Comparison of ENCODE assay signal across 31 cellular contexts in genomic region chr16:67442581-67443255, GRCh38. TPM values are rescaled to one million over a fixed set of nuclear protein-coding genes. Genes with fewer than 3 reads are reported as not detected.
DNase-seq lines count a peak whose midpoint lies in the region; ATAC-seq and TF ChIP-seq lines count a peak whose summit lies in the region.
"Had no signal": no experiment of that assay in that cellular context is flagged by ENCODE, and none has a peak within 500 bp of the region (broad histone marks: within the 10 kb centered on the region; RNA-seq: fewer than 3 reads in every experiment).

No MANE protein-coding gene starts in this region.

- H3K79me2 ChIP-seq in Karpas-422 (ENCODE audit: low read length): no peaks in the 10 kb centered on the region

- no peaks in the 10 kb centered on the region for H3K9me3 ChIP-seq in left ventricle myocardium inferior (replicated peaks)
- no peaks in the 10 kb centered on the region for H3K9me3 ChIP-seq in mucosa of rectum (ENCODE audit: control insufficient read depth in 2 of 2, low read length in 2 of 2)
- no peaks in the 10 kb centered on the region for H3K9me3 ChIP-seq in spleen
- H3K9me3 ChIP-seq in Karpas-422 (ENCODE audit: low read length): no peaks in the 10 kb centered on the region
- H3K9me3 ChIP-seq: tibial artery had no signal

- H3K9ac ChIP-seq in mucosa of rectum (ENCODE audit: low read depth in 1 of 2, low read length in 2 of 2) (peak overlapping the region; percentile 54 to 85), Karpas-422 (ENCODE audit: low read length) (no peak overlapping the region)
- H3K9ac ChIP-seq: GM23248 had no signal

- 73 to 90% (median 81%) methylated on average over 8 to 13 of the region's 13 CpGs for WGBS in spleen, 5 donors

- no peak for DNase-seq in left ventricle myocardium inferior
- DNase-seq in left ventricle myocardium superior: no peak
- no peak for DNase-seq in spleen
- DNase-seq in activated CD4-positive, alpha-beta T cell treated with anti-CD3 and anti-CD28 coated beads for 1 hour: no peak
- no peak for DNase-seq in Karpas-422
- no peak for DNase-seq in NCI-H2227 treated with DMSO at 0.1 percent for 48 hours (lab: John Stamatoyannopoulos, UW)
- DNase-seq in NCI-H146 (lab: John Stamatoyannopoulos, UW): no peak
- DNase-seq: activated B cell treated with CpG ODN at 0.5 μM for 24 hours; activated CD4-positive, alpha-beta T cell treated with anti-CD3 and anti-CD28 coated beads, Interleukin-2, amount 50 U/mL, for 4 hours; activated CD8-positive, alpha-beta memory T cell treated with anti-CD3 and anti-CD28 coated beads, Interleukin-2, amount 50 U/mL, for 48 hours; activated naive CD8-positive, alpha-beta T cell treated with anti-CD3 and anti-CD28 coated beads for 36 hours; DMS79; head of caudate nucleus; kidney glomerular epithelial cell; mesendoderm; naive thymus-derived CD4-positive, alpha-beta T cell; NCI-H2171; NCI-H526 treated with DMSO at 0.1 percent for 48 hours; occipital lobe; RPMI8226; stimulated activated CD4-positive, alpha-beta T cell treated with anti-CD3 and anti-CD28 coated beads, Interleukin-12 subunit alpha, Interleukin-12 subunit beta, amount 100 ng/mL, for 4 hours; stimulated activated CD4-positive, alpha-beta T cell treated with anti-CD3 and anti-CD28 coated beads, Interleukin-4, amount 100 ng/mL, for 4 hours; stimulated activated naive CD4-positive, alpha-beta T cell treated with Interleukin-2 at 50 U/mL for 16 hours; T1000 had no signal

- 0 out of 2 replicates have a peak, but pooled peaks cover 4% of the 10 kb centered on the region for H4K20me1 ChIP-seq in Karpas-422 (ENCODE audit: insufficient read depth, low read depth, low read length)

- no peak for TF ChIP-seq POLR2A in spleen (IDR thresholded peaks at IDR 0.05)

- H3K4me3 ChIP-seq in left ventricle myocardium inferior (no peak overlapping the region), mucosa of rectum (ENCODE audit: low read length in 2 of 2) (no peak overlapping the region), spleen (no peak overlapping the region), Karpas-422 (ENCODE audit: low read length) (no peak overlapping the region)
- H3K4me3 ChIP-seq: dorsolateral prefrontal cortex, GM23248, tibial artery had no signal

- H3K4me1 ChIP-seq in left ventricle myocardium inferior (peaks cover 72% of the 10 kb centered on the region), mucosa of rectum (ENCODE audit: control insufficient read depth in 2 of 2, insufficient read depth in 2 of 2, low read length in 2 of 2) (peaks cover 73 to 75% of the 10 kb centered on the region in 2 donors), spleen (peaks cover 21 to 81% (median 52%) of the 10 kb centered on the region in 6 donors), Karpas-422 (ENCODE audit: low read length) (no peaks in the 10 kb centered on the region)

- H3K27me3 ChIP-seq in left ventricle myocardium inferior (ENCODE audit: low read depth) (no peaks in the 10 kb centered on the region), mucosa of rectum (ENCODE audit: control insufficient read depth in 2 of 2, insufficient read depth in 2 of 2, low read length in 2 of 2) (no peaks in the 10 kb centered on the region), spleen (replicated peaks in 1 of 7) (no peaks in the 10 kb centered on the region), Karpas-422 (ENCODE audit: low read length) (no peaks in the 10 kb centered on the region)
- H3K27me3 ChIP-seq: dorsolateral prefrontal cortex, tibial artery had no signal

- ATAC-seq in left ventricle myocardium superior: no peak
- ATAC-seq: naive thymus-derived CD4-positive, alpha-beta T cell had no signal

- intact Hi-C loops in left ventricle myocardium inferior (cut with micrococcal nuclease) (no loop called here), left ventricle myocardium superior (cut with micrococcal nuclease) (no loop called here), spleen (cut with DNase I; ENCODE audit: low total_unique reads) (no loop called here)

- no peaks in the 10 kb centered on the region for H3K9me2 ChIP-seq in Karpas-422 (replicated peaks; ENCODE audit: insufficient read depth, low read length)

- TF ChIP-seq CTCF in left ventricle myocardium inferior (IDR thresholded peaks at IDR 0.05; ENCODE audit: borderline replicate concordance) (no peak), spleen (IDR thresholded peaks at IDR 0.05 in 8 of 11, conservative IDR thresholded peaks at IDR 0.05 in 3 of 11) (no peak)

- H2AFZ ChIP-seq in Karpas-422 (ENCODE audit: low read length): no peak overlapping the region
- H2AFZ ChIP-seq: GM23248 had no signal

- peak overlapping the region; percentile 76 for H3K27ac ChIP-seq in left ventricle myocardium inferior (replicated peaks)
- peak overlapping the region; percentile 94 to 97 for H3K27ac ChIP-seq in mucosa of rectum (ENCODE audit: low read depth in 2 of 2, low read length in 2 of 2)
- peak overlapping the region in 5 of 8 donors; percentile 27 to 74 (median 31) for H3K27ac ChIP-seq in spleen
- no peak overlapping the region for H3K27ac ChIP-seq in Karpas-422 (ENCODE audit: low read length)
- H3K27ac ChIP-seq: tibial artery had no signal

- H3K36me3 ChIP-seq in left ventricle myocardium inferior (peaks cover 26% of the 10 kb centered on the region), mucosa of rectum (ENCODE audit: control insufficient read depth in 2 of 2, insufficient read depth in 2 of 2, low read length in 2 of 2) (peaks cover 48 to 55% of the 10 kb centered on the region in 2 donors), spleen (peaks cover 0 to 100% (median 73%) of the 10 kb centered on the region in 6 donors), Karpas-422 (ENCODE audit: insufficient read depth, low read length) (no peaks in the 10 kb centered on the region)

- H3K4me2 ChIP-seq in Karpas-422 (ENCODE audit: low read depth, low read length, poor library complexity, severe bottlenecking): no peak overlapping the region

RNA-seq across cellular contexts. Expression of gene HSD11B2, which starts 11.8 kb away (rescaled TPM):
- 0.99 TPM for total RNA-seq in left ventricle myocardium inferior
- 0.89 TPM for total RNA-seq in left ventricle myocardium superior
- total RNA-seq in spleen: 10 to 100 TPM in 1 of 7 donors, 1 to 10 TPM in 5, under 1 TPM in 1; 0.85 to 18.3 (median 4.7) TPM
- polyA plus RNA-seq in spleen: 1 to 10 TPM; 1.7 to 4.1 (median 2.8) TPM
- total RNA-seq in Karpas-422 (2014; rRNA removed; shearing (Covaris generic); ENCODE audit: low replicate concordance): not detected in 2 replicates
- total RNA-seq: astrocyte, endothelial cell of umbilical vein, GM23248, occipital lobe had no signal
- polyA plus RNA-seq: naive thymus-derived CD4-positive, alpha-beta T cell had no signal

RNA-seq across cellular contexts. Expression of gene ZDHHC1, which starts 26.4 kb away (rescaled TPM):
- 2.9 TPM for total RNA-seq in left ventricle myocardium inferior
- total RNA-seq in left ventricle myocardium superior: 3.5 TPM
- total RNA-seq in spleen: 10 to 100 TPM in 6 of 7 donors, 1 to 10 TPM in 1; 9.5 to 31.2 (median 20.6) TPM
- polyA plus RNA-seq in spleen: 1 to 10 TPM; 2.1 to 6.0 (median 2.3) TPM
- total RNA-seq in Karpas-422 (2014; rRNA removed; shearing (Covaris generic); ENCODE audit: low replicate concordance): 0.11 TPM in 1 of 2 replicates, not detected in the other
- polyA plus RNA-seq: naive thymus-derived CD4-positive, alpha-beta T cell had no signal

RNA-seq across cellular contexts. Expression of gene ATP6V0D1, which starts 38.2 kb away (rescaled TPM):
- 65.8 TPM for total RNA-seq in left ventricle myocardium inferior
- 66.6 TPM for total RNA-seq in left ventricle myocardium superior
- 100 to 1,000 TPM in 5 of 7 donors, 10 to 100 TPM in 2; 97.5 to 133 (median 114) TPM for total RNA-seq in spleen
- 10 to 100 TPM; 37.3 to 68.6 (median 40.1) TPM for polyA plus RNA-seq in spleen
- 63.8 and 83.4 TPM in 2 replicates for total RNA-seq in Karpas-422 (2014; rRNA removed; shearing (Covaris generic); ENCODE audit: low replicate concordance)

RNA-seq across cellular contexts. Expression of gene AGRP, which starts 40.6 kb away (rescaled TPM):
- not detected for total RNA-seq in left ventricle myocardium inferior
- total RNA-seq in left ventricle myocardium superior: not detected
- total RNA-seq in spleen: under 1 TPM in 1 of 7 donors, not detected in 6; 0.91 TPM
- under 1 TPM; 0.15 to 0.30 (median 0.22) TPM for polyA plus RNA-seq in spleen
- total RNA-seq in Karpas-422 (2014; rRNA removed; shearing (Covaris generic); ENCODE audit: low replicate concordance): not detected in 2 replicates
- total RNA-seq: activated B cell treated with CpG ODN at 0.5 μM for 24 hours; astrocyte; endothelial cell of umbilical vein; GM23248; MCF 10A; naive thymus-derived CD4-positive, alpha-beta T cell; occipital lobe had no signal
- polyA plus RNA-seq: endothelial cell of umbilical vein; GM23248; naive thymus-derived CD4-positive, alpha-beta T cell had no signal

RNA-seq across cellular contexts. Expression of gene TPPP3, which starts 49.4 kb away (rescaled TPM):
- 15.5 TPM for total RNA-seq in left ventricle myocardium inferior
- 8.9 TPM for total RNA-seq in left ventricle myocardium superior
- total RNA-seq in spleen: 10 to 100 TPM in 3 of 7 donors, 1 to 10 TPM in 4; 2.5 to 13.9 (median 9.9) TPM
- 10 to 100 TPM in 1 of 3 donors, 1 to 10 TPM in 2; 5.6 to 11.4 (median 7.2) TPM for polyA plus RNA-seq in spleen
- total RNA-seq in Karpas-422 (2014; rRNA removed; shearing (Covaris generic); ENCODE audit: low replicate concordance): not detected in 2 replicates
- total RNA-seq: activated B cell treated with CpG ODN at 0.5 μM for 24 hours; activated naive CD8-positive, alpha-beta T cell treated with anti-CD3 and anti-CD28 coated beads for 36 hours; GM23248; MCF 10A had no signal
